ENCODE assay signal across 24 cellular contexts in the genomic region with DNA sequence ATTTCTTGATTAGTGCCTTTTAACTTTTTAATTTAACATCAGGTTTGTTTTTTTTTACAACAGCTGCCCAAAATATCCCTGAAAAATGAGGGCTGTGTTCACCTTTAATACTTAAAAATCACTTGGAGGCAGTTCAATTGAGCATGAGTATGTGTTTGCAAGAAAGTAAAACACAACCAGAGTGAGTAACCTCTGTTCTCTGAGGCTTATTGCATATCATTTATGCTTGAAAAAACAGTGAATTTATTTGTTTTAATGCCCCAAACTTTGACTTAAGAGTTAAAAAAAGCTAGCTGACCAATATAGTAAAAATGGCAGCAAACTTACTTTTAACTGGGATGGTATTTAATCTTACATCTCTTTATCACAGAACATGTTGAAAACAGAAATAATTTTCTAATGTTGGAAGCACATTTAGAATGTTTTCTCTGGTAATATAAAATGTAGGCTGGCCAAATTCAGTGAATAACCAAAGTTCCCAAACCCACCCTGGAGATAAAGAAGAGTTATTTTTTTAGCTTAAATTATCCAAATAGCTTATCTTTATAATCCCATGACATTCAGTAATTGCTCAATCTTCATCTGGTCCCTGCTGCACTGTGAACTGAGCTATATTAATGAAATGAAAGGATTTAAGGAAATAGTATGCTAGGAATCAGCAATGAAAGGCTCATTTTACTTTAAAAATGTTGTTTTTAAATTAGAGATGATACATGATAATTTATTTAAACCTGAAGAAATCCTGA. TPM values are rescaled to one million over a fixed set of nuclear protein-coding genes. Genes with fewer than 3 reads are reported as not detected.
A peak's percentile ranks its signal among the peaks of the same experiment; 100 is the strongest.
DNase-seq lines count a peak whose midpoint lies in the region; ATAC-seq, FAIRE-seq and TF ChIP-seq lines count a peak whose summit lies in the region.
"Had no signal": no experiment of that assay in that cellular context is flagged by ENCODE, and none has a peak within 500 bp of the region (broad histone marks: within the 10 kb centered on the region; RNA-seq: fewer than 3 reads in every experiment).

No MANE protein-coding gene starts in this region.

- no TSS peak for BruUV-seq in IMR-90 (replicated peaks; lab: Mats Ljungman, UMichigan)

- H3K27ac Mint-ChIP-seq in astrocyte (ENCODE audit: unreplicated experiment), result no peak overlapping the region
- H3K27ac Mint-ChIP-seq: activated CD8-positive, alpha-beta T cell treated with anti-CD3 and anti-CD28 coated beads, Interleukin-2, amount 10 ng/mL, durations not matched to agents 7 days and 5 days; activated naive CD8-positive, alpha-beta T cell; neural progenitor cell; stimulated activated naive CD8-positive, alpha-beta T cell treated with anti-CD3 and anti-CD28 coated beads, Interleukin-15, amount 100 ng/mL, for 72 hours; T-helper 1 cell treated with Interleukin-12 subunit alpha and Interleukin-12 subunit beta and Interleukin-4 antibody, amounts not matched to agents 30 μg/mL and 1 μg/mL, for 36 hours had no signal

- no peak for TF ChIP-seq RAD21 in IMR-90 (IDR thresholded peaks at IDR 0.05; ENCODE audit: low read length)

- H2BK15ac ChIP-seq in IMR-90 (ENCODE audit: low read depth, low read length), result no peak overlapping the region

- dilution Hi-C loops in IMR-90 (cut with HindIII; ENCODE audit: low sequenced_read_pairs, unreplicated experiment), result no loop called here

- no peak overlapping the region for H3K56ac ChIP-seq in IMR-90 (ENCODE audit: extremely low read depth, insufficient read depth, low read length)

- ATAC-seq in IMR-90 (ENCODE audit: low read depth), result peak; percentile 85
- peak; percentile 89 for ATAC-seq in Right ventricle myocardium superior (ENCODE audit: poor library complexity)
- ATAC-seq: activated CD8-positive, alpha-beta T cell treated with anti-CD3 and anti-CD28 coated beads, Interleukin-2, amount 10 ng/mL, durations not matched to agents 7 days and 5 days; foreskin keratinocyte; stimulated activated naive CD8-positive, alpha-beta T cell treated with anti-CD3 and anti-CD28 coated beads, Interleukin-15, amount 100 ng/mL, for 72 hours had no signal

- no peak overlapping the region for H3K4me2 ChIP-seq in IMR-90 (ENCODE audit: low read depth, low read length)
- H3K4me2 ChIP-seq in astrocyte (ENCODE audit: low read length), result no peak overlapping the region
- peak overlapping the region; percentile 32 for H3K4me2 ChIP-seq in skeletal muscle satellite cell (ENCODE audit: low read length)
- H3K4me2 ChIP-seq: BLaER1, neural progenitor cell had no signal

- no peaks in the 10 kb centered on the region for H3K9me1 ChIP-seq in IMR-90 (ENCODE audit: insufficient read depth, low read length)

- no peak overlapping the region for H2AK9ac ChIP-seq in IMR-90 (replicated peaks; ENCODE audit: low read depth, low read length, poor library complexity)

- H3K4me1 ChIP-seq in IMR-90 (ENCODE audit: control insufficient read depth, insufficient read depth, low read length) (peaks cover 2% of the 10 kb centered on the region; the same call in 1 of the 2 replicates), astrocyte (ENCODE audit: insufficient read depth, low read length) (no peaks in the 10 kb centered on the region), skeletal muscle satellite cell (ENCODE audit: control insufficient read depth, insufficient read depth, low read length) (peaks cover 17% of the 10 kb centered on the region)
- H3K4me1 ChIP-seq: neural progenitor cell had no signal

- no peak overlapping the region for H3K18ac ChIP-seq in IMR-90 (ENCODE audit: low read depth, low read length)

- H4K20me1 ChIP-seq in IMR-90 (ENCODE audit: insufficient read depth, low read length) (no peaks in the 10 kb centered on the region), astrocyte (ENCODE audit: insufficient read depth, low read length) (no peaks in the 10 kb centered on the region)
- H4K20me1 ChIP-seq: BLaER1 had no signal

- H3K9me3 ChIP-seq in IMR-90 (ENCODE audit: control insufficient read depth, insufficient read depth, low read length), result no peaks in the 10 kb centered on the region
- H3K9me3 ChIP-seq in astrocyte (ENCODE audit: insufficient read depth, low read depth, low read length), result no peaks in the 10 kb centered on the region
- H3K9me3 ChIP-seq in skeletal muscle satellite cell (replicated peaks; ENCODE audit: low read length), result no peaks in the 10 kb centered on the region
- H3K9me3 ChIP-seq: BLaER1, tibial artery had no signal

- CTCF ChIA-PET in IMR-90 (lab: Yijun Ruan, JAX), result interaction anchor here (1.1 kb wide), 1 partner anchor 13 kb away, joined by 4 read pairs; no protein-coding TSS in a partner anchor

- intact Hi-C loops in IMR-90 (cut with micrococcal nuclease) (no loop called here), Right ventricle myocardium superior (cut with DNase I) (no loop called here)

- no peak overlapping the region for H2BK20ac ChIP-seq in IMR-90 (ENCODE audit: low read depth, low read length)

- no peak for TF ChIP-seq CTCF in IMR-90 (conservative IDR thresholded peaks at IDR 0.05; ENCODE audit: low read depth, low read length)
- TF ChIP-seq CTCF in astrocyte (IDR thresholded peaks at IDR 0.05; ENCODE audit: insufficient read depth, low read depth, low read length), result no peak

- POLR2A ChIA-PET in IMR-90 (lab: Charles Lee; ENCODE audit: unreplicated experiment), result interaction anchor here (0.7 kb wide), 1 partner anchor 93 kb away, joined by 4 read pairs; no protein-coding TSS in a partner anchor

- H3K14ac ChIP-seq in IMR-90 (replicated peaks; ENCODE audit: low read depth, low read length), result no peak overlapping the region

- H4K91ac ChIP-seq in IMR-90 (ENCODE audit: insufficient read depth, low read depth, low read length), result no peak overlapping the region

- DNase-seq in IMR-90, result peak; percentile 57
- peak; percentile 50 for DNase-seq in astrocyte (ENCODE audit: low read depth)
- DNase-seq in Right ventricle myocardium superior, result no peak
- no peak for DNase-seq in NK-92 (lab: John Stamatoyannopoulos, UW; ENCODE audit: unreplicated experiment)
- no peak for DNase-seq in GM19240 (ENCODE audit: insufficient read length, low spot score)
- no peak for DNase-seq in stimulated activated CD4-positive, alpha-beta T cell treated with anti-CD3 and anti-CD28 coated beads, Interleukin-2, amount 100 ng/mL, for 24 hours
- DNase-seq: activated CD4-positive, alpha-beta T cell treated with anti-CD3 and anti-CD28 coated beads for 1 hour; activated CD8-positive, alpha-beta T cell treated with anti-CD3 and anti-CD28 coated beads, Interleukin-2, amount 10 ng/mL, durations not matched to agents 7 days and 5 days; DMS53; foreskin keratinocyte; H7; heart left ventricle; NCI-H1092 treated with DMSO at 0.1 percent for 48 hours; NCI-H187 treated with DMSO at 0.1 percent for 48 hours; NCI-H526; stimulated activated CD8-positive, alpha-beta memory T cell treated with anti-CD3 and anti-CD28 coated beads, Interleukin-4, amount 100 ng/mL, for 48 hours; stimulated activated naive CD8-positive, alpha-beta T cell treated with anti-CD3 and anti-CD28 coated beads, Interleukin-15, amount 100 ng/mL, for 72 hours; tibial artery had no signal

- peaks cover 7% of the 10 kb centered on the region for H3K9me3 Mint-ChIP-seq in astrocyte (ENCODE audit: unreplicated experiment)
- H3K9me3 Mint-ChIP-seq: neural progenitor cell; stimulated activated naive CD8-positive, alpha-beta T cell treated with anti-CD3 and anti-CD28 coated beads, Interleukin-15, amount 100 ng/mL, for 72 hours; T-helper 1 cell treated with Interleukin-12 subunit alpha and Interleukin-12 subunit beta and Interleukin-4 antibody, amounts not matched to agents 30 μg/mL and 1 μg/mL, for 36 hours had no signal

- FAIRE-seq in astrocyte (lab: Jason Lieb, UNC), result no peak
- FAIRE-seq: G401.6 had no signal

- no peak overlapping the region for H4K5ac ChIP-seq in IMR-90 (ENCODE audit: low read depth, low read length)

- H4K8ac ChIP-seq in IMR-90 (ENCODE audit: low read depth in 2 of 2, low read length in 2 of 2), result no peak overlapping the region

- no peak for TF ChIP-seq POLR2A in IMR-90 (IDR thresholded peaks at IDR 0.05; ENCODE audit: low read depth, low read length)

- peaks cover 4% of the 10 kb centered on the region for H3K27me3 Mint-ChIP-seq in astrocyte (ENCODE audit: low read depth, unreplicated experiment)

- no peak overlapping the region for H3K9ac ChIP-seq in IMR-90 (ENCODE audit: low read depth, low read length)
- H3K9ac ChIP-seq in astrocyte (ENCODE audit: low read length), result no peak overlapping the region
- H3K9ac ChIP-seq in skeletal muscle satellite cell (ENCODE audit: low read depth, low read length), result no peak overlapping the region
- H3K9ac ChIP-seq: BLaER1, neural progenitor cell had no signal

- H2BK120ac ChIP-seq in IMR-90 (ENCODE audit: low read depth, low read length), result no peak overlapping the region

- H2AK5ac ChIP-seq in IMR-90 (ENCODE audit: low read depth, low read length), result no peak overlapping the region

- H3K36me3 ChIP-seq in IMR-90 (ENCODE audit: control insufficient read depth, insufficient read depth, low read length) (no peaks in the 10 kb centered on the region), astrocyte (ENCODE audit: insufficient read depth, low read length) (no peaks in the 10 kb centered on the region), skeletal muscle satellite cell (ENCODE audit: insufficient read depth, low read length) (no peaks in the 10 kb centered on the region)
- H3K36me3 ChIP-seq: BLaER1, heart left ventricle, neural progenitor cell, tibial artery had no signal

- H3K4ac ChIP-seq in IMR-90 (ENCODE audit: low read depth, low read length), result no peak overlapping the region

- in situ Hi-C loops in IMR-90 (cut with MboI; ENCODE audit: low sequenced_read_pairs), result no loop called here

- no peak overlapping the region for H3K4me3 Mint-ChIP-seq in astrocyte (ENCODE audit: unreplicated experiment)
- H3K4me3 Mint-ChIP-seq: activated CD8-positive, alpha-beta T cell treated with anti-CD3 and anti-CD28 coated beads, Interleukin-2, amount 10 ng/mL, durations not matched to agents 7 days and 5 days; activated naive CD8-positive, alpha-beta T cell; neural progenitor cell; stimulated activated naive CD8-positive, alpha-beta T cell treated with anti-CD3 and anti-CD28 coated beads, Interleukin-15, amount 100 ng/mL, for 72 hours; T-helper 1 cell treated with Interleukin-12 subunit alpha and Interleukin-12 subunit beta and Interleukin-4 antibody, amounts not matched to agents 30 μg/mL and 1 μg/mL, for 36 hours had no signal

- no peak overlapping the region for H3K23ac ChIP-seq in IMR-90 (ENCODE audit: low read depth, low read length)

- no peaks in the 10 kb centered on the region for H3K36me3 Mint-ChIP-seq in astrocyte (ENCODE audit: low read depth, unreplicated experiment)
- H3K36me3 Mint-ChIP-seq: activated naive CD8-positive, alpha-beta T cell; neural progenitor cell had no signal

- H3K4me3 ChIP-seq in IMR-90 (ENCODE audit: insufficient read depth, low read depth, low read length) (no peak overlapping the region), astrocyte (ENCODE audit: insufficient read depth, low read depth, low read length) (no peak overlapping the region), skeletal muscle satellite cell (ENCODE audit: low read length) (no peak overlapping the region)
- H3K4me3 ChIP-seq: BLaER1, heart left ventricle, neural progenitor cell, tibial artery had no signal

- no peaks in the 10 kb centered on the region for H3K79me1 ChIP-seq in IMR-90 (ENCODE audit: low read depth in 1 of 2, low read length in 2 of 2)

- H3K27ac ChIP-seq in IMR-90 (ENCODE audit: insufficient read depth, low read length) (no peak overlapping the region), astrocyte (ENCODE audit: low read depth, low read length) (no peak overlapping the region)
- H3K27ac ChIP-seq: BLaER1, foreskin keratinocyte, neural progenitor cell, tibial artery had no signal

- no peak overlapping the region for H2BK5ac ChIP-seq in IMR-90 (ENCODE audit: low read depth, low read length, poor library complexity, severe bottlenecking)

- H2AFZ ChIP-seq in IMR-90 (replicated peaks; ENCODE audit: low read length, poor library complexity) (no peak overlapping the region), astrocyte (ENCODE audit: low read depth, low read length) (no peak overlapping the region)
- H2AFZ ChIP-seq: neural progenitor cell had no signal

- no peaks in the 10 kb centered on the region for H3K79me2 ChIP-seq in astrocyte (ENCODE audit: insufficient read depth, low read length)

- H3K27me3 ChIP-seq in IMR-90 (ENCODE audit: control insufficient read depth, insufficient read depth, low read length) (peaks cover 2% of the 10 kb centered on the region; the same call in 1 of the 2 replicates), astrocyte (ENCODE audit: insufficient read depth, low read length) (no peaks in the 10 kb centered on the region), skeletal muscle satellite cell (ENCODE audit: control insufficient read depth, insufficient read depth, low read length) (no peaks in the 10 kb centered on the region)
- H3K27me3 ChIP-seq: BLaER1, foreskin keratinocyte, heart left ventricle, neural progenitor cell, tibial artery had no signal

- no peaks in the 10 kb centered on the region for H3K4me1 Mint-ChIP-seq in astrocyte (ENCODE audit: low read depth, unreplicated experiment)
- H3K4me1 Mint-ChIP-seq: neural progenitor cell had no signal

RNA-seq across cellular contexts. Expression of gene EFEMP1, which starts 24.8 kb away (rescaled TPM):
- 164 and 214 TPM in 2 replicates for total RNA-seq in IMR-90 (2012; rRNA removed)
- polyA plus RNA-seq in IMR-90 (2012; rRNA removed), result 198 and 219 TPM in 2 replicates
- polyA plus RNA-seq in IMR-90 (2012; cell fraction: cytosol; rRNA removed), result 314 and 322 TPM in 2 replicates
- 132 and 323 TPM in 2 replicates for polyA plus RNA-seq in IMR-90 (2012; cell fraction: nucleus; rRNA removed; ENCODE audit: low replicate concordance)
- total RNA-seq in astrocyte, result 146 and 155 TPM in 2 replicates
- 62.5 TPM for total RNA-seq in Right ventricle myocardium superior
- total RNA-seq in skeletal muscle satellite cell (2012; rRNA removed), result 183 and 208 TPM in 2 replicates
- total RNA-seq: activated CD8-positive, alpha-beta T cell treated with anti-CD3 and anti-CD28 coated beads, Interleukin-2, amount 10 ng/mL, durations not matched to agents 7 days and 5 days had no signal

Comparison
In these comparisons a context has a peak if more than half of its experiments do, and no peak if none do; other contexts are left out.
1. DNase-seq: peak in IMR-90 (single experiment) and astrocyte (single experiment); none in Right ventricle myocardium superior (single experiment), NK-92 (single experiment), GM19240 (single experiment) and stimulated activated CD4-positive, alpha-beta T cell treated with anti-CD3 and anti-CD28 coated beads, Interleukin-2, amount 100 ng/mL, for 24 hours (0 of 2).